7 cellular contexts compared by ENCODE assay signal in the genomic region with DNA sequence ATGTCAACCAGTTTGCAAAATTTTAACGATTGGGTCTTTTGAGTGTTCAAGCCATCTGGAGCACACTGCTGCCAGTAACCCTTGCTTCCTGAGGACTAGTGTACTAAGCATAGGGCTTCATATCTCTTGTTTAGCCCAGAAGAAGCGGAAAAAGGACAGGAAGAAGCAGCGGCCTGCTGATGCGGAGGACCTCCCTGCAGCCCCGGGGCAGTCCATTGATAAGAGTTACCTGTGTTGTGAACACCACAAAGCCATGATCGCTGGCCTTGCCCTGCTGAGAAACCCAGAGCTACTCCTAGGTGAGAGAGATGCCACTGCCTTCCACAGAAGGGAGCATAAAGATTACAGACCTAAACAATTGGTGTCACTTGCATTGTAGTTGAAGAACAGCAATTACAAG. TPM values are rescaled to one million over a fixed set of nuclear protein-coding genes. Genes with fewer than 3 reads are reported as not detected.
"Had no signal": no experiment of that assay in that cellular context is flagged by ENCODE, and none has a peak within 500 bp of the region (broad histone marks: within the 10 kb centered on the region; RNA-seq: fewer than 3 reads in every experiment).

No MANE protein-coding gene starts in this region.

- H3K4me3 ChIP-seq: K562 had no signal

- H3K27ac Mint-ChIP-seq: IgD-negative memory B cell had no signal

- H3K4me3 Mint-ChIP-seq: IgD-negative memory B cell had no signal

- ATAC-seq: HepG2, K562 had no signal

- H3K27ac ChIP-seq: HL-60 had no signal

- FAIRE-seq: HepG2, HTR-8/SVneo, K562 had no signal

- H3K9me3 Mint-ChIP-seq: IgD-negative memory B cell had no signal

- H3K27me3 Mint-ChIP-seq: IgD-negative memory B cell had no signal

- DNase-seq: IMR-90, KBM-7 had no signal

RNA-seq across cellular contexts. Expression of gene DNM3, which starts 51.0 kb away (rescaled TPM):
- total RNA-seq: HepG2 had no signal
